1 cellular context compared by ENCODE assay signal in the genomic region with DNA sequence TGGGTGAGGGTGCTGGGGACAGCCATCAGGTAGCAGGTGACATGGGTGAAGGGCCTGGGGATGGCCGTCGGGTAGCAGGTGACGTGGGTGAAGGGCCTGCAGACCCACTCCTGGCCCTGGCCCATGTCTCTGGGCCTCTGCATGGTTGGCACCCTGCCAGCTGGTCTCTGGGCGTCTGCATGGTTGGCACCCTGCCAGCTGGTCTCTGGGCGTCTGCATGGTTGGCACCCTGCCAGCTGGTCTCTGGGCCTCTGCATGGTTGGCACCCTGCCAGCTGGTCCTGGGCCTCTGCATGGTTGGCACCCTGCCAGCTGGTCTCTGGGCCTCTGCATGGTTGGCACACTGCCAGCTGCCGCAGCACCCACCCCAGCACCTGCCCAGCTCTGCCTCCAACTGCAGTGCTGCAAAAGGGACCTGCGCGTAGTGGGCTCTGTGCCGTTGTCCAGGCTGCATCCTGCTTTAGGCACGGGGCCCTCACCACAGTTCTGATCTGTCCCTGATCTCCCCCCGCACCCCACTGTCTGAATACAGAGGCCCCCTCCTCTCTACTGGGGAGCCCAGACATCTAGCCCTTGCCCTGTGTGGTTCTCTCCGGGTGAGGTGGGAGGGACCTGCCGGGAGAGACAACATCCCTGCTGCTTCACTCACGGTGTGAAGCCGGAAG.
TF ChIP-seq lines count a peak whose summit lies in the region.

No MANE protein-coding gene starts in this region.

TF ChIP-seq in endothelial cell of umbilical vein, 7 proteins besides CTCF, POLR2A, EP300 and RAD21:
- TF ChIP-seq POLR2AphosphoS5 (IDR thresholded peaks at IDR 0.05; ENCODE audit: insufficient read depth, low read depth, low read length), result peak; percentile 51
